Comparison of ENCODE assay signal across 14 cellular contexts in the genomic region with DNA sequence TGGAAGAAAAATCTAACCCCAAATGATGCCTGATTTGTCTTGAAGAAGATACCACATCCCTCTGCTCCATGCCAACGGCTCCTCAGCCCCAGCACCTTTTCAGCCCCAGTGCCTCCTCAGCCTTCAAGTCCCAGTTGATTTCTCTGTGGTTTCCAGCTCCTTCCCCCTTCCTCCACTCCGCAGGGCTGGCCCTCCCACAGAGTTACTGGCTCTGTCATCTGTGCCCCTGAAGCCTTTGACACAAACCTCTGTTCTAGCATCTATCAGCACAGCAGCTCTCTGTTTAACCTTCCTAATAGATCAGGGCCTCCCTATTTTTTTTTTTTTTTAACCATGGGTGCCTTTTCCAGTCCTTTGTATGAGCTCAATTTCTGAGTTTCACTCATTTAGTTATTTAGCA.
A peak's percentile ranks its signal among the peaks of the same experiment; 100 is the strongest.
DNase-seq lines count a peak whose midpoint lies in the region; ATAC-seq, FAIRE-seq and TF ChIP-seq lines count a peak whose summit lies in the region.
"Had no signal": no experiment of that assay in that cellular context is flagged by ENCODE, and none has a peak within 500 bp of the region (broad histone marks: within the 10 kb centered on the region; RNA-seq: fewer than 3 reads in every experiment).

No MANE protein-coding gene starts in this region.

- no peaks in the 10 kb centered on the region for H3K36me3 Mint-ChIP-seq in HFFc6 (ENCODE audit: low read depth)
- H3K36me3 Mint-ChIP-seq: activated naive CD4-positive, alpha-beta T cell treated with anti-CD3 and anti-CD28 coated beads, Interleukin-2, amount 50 U/mL, for 24 hours had no signal

- no peak overlapping the region for H3K27ac Mint-ChIP-seq in HFFc6

- peak; percentile 32 for DNase-seq in CD1c-positive myeloid dendritic cell (ENCODE audit: extremely low spot score)
- DNase-seq in GM12891 (ENCODE audit: insufficient read length, low spot score) = no peak
- peak; percentile 40 for DNase-seq in SKM-1 (lab: John Stamatoyannopoulos, UW; ENCODE audit: unreplicated experiment)
- peak; percentile 57 for DNase-seq in islet precursor cell
- no peak for DNase-seq in NCI-H2196 (lab: John Stamatoyannopoulos, UW; ENCODE audit: unreplicated experiment)
- no peak for DNase-seq in HFFc6
- DNase-seq in amygdala (lab: John Stamatoyannopoulos, UW) = no peak
- DNase-seq: Calu3, cortex of kidney, NCI-H1436 treated with DMSO at 0.1 percent for 48 hours, tibial artery had no signal

- no peak overlapping the region for H3K4me3 Mint-ChIP-seq in HFFc6
- H3K4me3 Mint-ChIP-seq: activated naive CD4-positive, alpha-beta T cell treated with anti-CD3 and anti-CD28 coated beads, Interleukin-2, amount 50 U/mL, for 24 hours had no signal

- peak; percentile 43 for FAIRE-seq in GM12891 (lab: Jason Lieb, UNC)
- FAIRE-seq: frontal cortex had no signal

- no peak for ATAC-seq in GM18520 (IDR thresholded peaks at IDR 0.05; ENCODE audit: unreplicated experiment)

- H3K9me3 Mint-ChIP-seq in HFFc6 = peaks cover 13% of the 10 kb centered on the region
- H3K9me3 Mint-ChIP-seq: activated naive CD4-positive, alpha-beta T cell treated with anti-CD3 and anti-CD28 coated beads, Interleukin-2, amount 50 U/mL, for 24 hours had no signal

- no peak for TF ChIP-seq POLR2A in GM12891 (IDR thresholded peaks at IDR 0.05; ENCODE audit: low read depth, low read length)

- H3K27me3 Mint-ChIP-seq in HFFc6 (ENCODE audit: insufficient read depth) = peaks cover 2% of the 10 kb centered on the region
- H3K27me3 Mint-ChIP-seq: activated naive CD4-positive, alpha-beta T cell treated with anti-CD3 and anti-CD28 coated beads, Interleukin-2, amount 50 U/mL, for 24 hours had no signal

- TF ChIP-seq CTCF in HFFc6 (IDR thresholded peaks at IDR 0.05) = no peak

- no peaks in the 10 kb centered on the region for H3K4me1 Mint-ChIP-seq in HFFc6 (ENCODE audit: low read depth)

TF ChIP-seq in GM12891, 5 proteins besides CTCF, POLR2A, EP300 and RAD21:
- TF ChIP-seq SPI1 (IDR thresholded peaks at IDR 0.05; ENCODE audit: low read depth, low read length) (no peak), PAX5 (IDR thresholded peaks at IDR 0.05; ENCODE audit: insufficient read depth, low read length, severe bottlenecking) (no peak), TAF1 (IDR thresholded peaks at IDR 0.05; ENCODE audit: low read depth, low read length) (no peak), POLR2AphosphoS5 (IDR thresholded peaks at IDR 0.05; ENCODE audit: low read depth, low read length) (no peak), POU2F2 (IDR thresholded peaks at IDR 0.05; ENCODE audit: low read depth, low read length) (no peak)

Comparison
In these comparisons a context has a peak if more than half of its experiments do, and no peak if none do; other contexts are left out.
1. DNase-seq: peak in CD1c-positive myeloid dendritic cell (single experiment), SKM-1 (single experiment) and islet precursor cell (single experiment); none in GM12891 (single experiment), NCI-H2196 (single experiment), HFFc6 (single experiment) and amygdala (0 of 56).